11 cellular contexts compared by ENCODE assay signal in the genomic region with DNA sequence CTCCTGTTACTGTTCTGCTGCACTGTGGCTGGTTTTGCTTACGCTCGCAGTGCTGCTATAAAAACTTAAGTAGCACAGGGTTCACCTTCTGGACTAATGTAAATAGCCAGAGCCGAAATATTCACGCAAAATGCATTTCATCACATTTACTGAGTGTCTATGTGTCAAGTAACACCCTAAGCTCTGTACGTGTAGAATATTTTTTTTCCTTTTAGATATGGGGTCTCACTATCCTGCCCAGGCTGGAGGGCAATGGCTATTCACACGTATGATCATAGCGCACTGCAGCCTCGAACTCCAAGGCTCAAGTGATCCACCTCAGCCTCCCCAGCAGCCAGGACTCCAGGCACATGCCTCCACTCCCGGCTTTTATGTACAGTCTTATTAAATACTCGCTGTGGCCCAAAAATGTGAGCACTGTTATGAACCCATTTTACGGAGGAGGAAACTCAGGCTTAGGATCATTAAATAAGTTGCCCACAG.
DNase-seq lines count a peak whose midpoint lies in the region; ATAC-seq and TF ChIP-seq lines count a peak whose summit lies in the region.
"Had no signal": no experiment of that assay in that cellular context is flagged by ENCODE, and none has a peak within 500 bp of the region (broad histone marks: within the 10 kb centered on the region; RNA-seq: fewer than 3 reads in every experiment).

No MANE protein-coding gene starts in this region.

- H3K4me2 ChIP-seq in hepatocyte = peak overlapping the region; percentile 79

- H3K4me3 ChIP-seq in hepatocyte = no peak overlapping the region
- H3K4me3 ChIP-seq in stomach = peak overlapping the region; percentile 22 to 38 (median 28)
- H3K4me3 ChIP-seq in gastroesophageal sphincter = peak overlapping the region in 1 of 2 donors; percentile 41
- H3K4me3 ChIP-seq: thyroid gland had no signal

- peaks cover 52% of the 10 kb centered on the region for H3K27me3 Mint-ChIP-seq in activated T-cell treated with anti-CD3 and anti-CD28 coated beads, Interleukin-2, amount 50 U/mL, for 24 hours
- peaks cover 2% of the 10 kb centered on the region for H3K27me3 Mint-ChIP-seq in activated naive CD8-positive, alpha-beta T cell

- no peaks in the 10 kb centered on the region for H3K36me3 ChIP-seq in hepatocyte (replicated peaks; ENCODE audit: insufficient read depth, low read depth)
- H3K36me3 ChIP-seq in stomach = peaks cover 0 to 14% (median 0%) of the 10 kb centered on the region in 4 donors
- peaks cover 0 to 18% of the 10 kb centered on the region in 2 donors for H3K36me3 ChIP-seq in gastroesophageal sphincter
- H3K36me3 ChIP-seq: colonic mucosa, thyroid gland had no signal

- no peak for DNase-seq in activated T-cell treated with anti-CD3 and anti-CD28 coated beads, Interleukin-2, amount 50 U/mL, for 24 hours
- no peak for DNase-seq in activated T-cell treated with anti-CD3 and anti-CD28 coated beads, Interleukin-2, amount 50 U/mL, for 1 hour
- no peak for DNase-seq in hepatocyte (ENCODE audit: low spot score)
- DNase-seq in stomach = no peak
- no peak for DNase-seq in NCI-H2107 (lab: John Stamatoyannopoulos, UW)
- no peak for DNase-seq in RKO (ENCODE audit: low spot score)
- DNase-seq: colonic mucosa, NCI-H1417 treated with DMSO at 0.1 percent for 48 hours had no signal

- H3K27ac ChIP-seq in hepatocyte = no peak overlapping the region
- no peak overlapping the region for H3K27ac ChIP-seq in stomach
- no peak overlapping the region for H3K27ac ChIP-seq in gastroesophageal sphincter
- H3K27ac ChIP-seq: colonic mucosa, thyroid gland had no signal

- H3K27me3 ChIP-seq in hepatocyte (peaks cover 4% of the 10 kb centered on the region), stomach (peaks cover 0 to 33% (median 18%) of the 10 kb centered on the region in 3 donors), gastroesophageal sphincter (no peaks in the 10 kb centered on the region)
- H3K27me3 ChIP-seq: colonic mucosa, thyroid gland had no signal

- 71% methylated on average over 11 of the region's 11 CpGs for WGBS in hepatocyte (ENCODE audit: low lambda C conversion rate, missing lambda C conversion rate)
- whole genome bisulfite sequencing in stomach, 5 donors = 59 to 68% (median 64%) methylated on average over 11 of the region's 11 CpGs
- 6 to 57% methylated on average over 5 to 11 of the region's 11 CpGs for WGBS in gastroesophageal sphincter (ENCODE audit: low coverage in 1 of 2), 2 donors

- ATAC-seq in gastroesophageal sphincter = no peak

- no peaks in the 10 kb centered on the region for H3K9me3 ChIP-seq in hepatocyte (ENCODE audit: low read depth)
- no peaks in the 10 kb centered on the region for H3K9me3 ChIP-seq in stomach
- H3K9me3 ChIP-seq in gastroesophageal sphincter = no peaks in the 10 kb centered on the region
- H3K9me3 ChIP-seq: colonic mucosa, thyroid gland had no signal

- peaks cover 14% of the 10 kb centered on the region for H3K4me1 Mint-ChIP-seq in activated T-cell treated with anti-CD3 and anti-CD28 coated beads, Interleukin-2, amount 50 U/mL, for 24 hours (ENCODE audit: low read depth)
- H3K4me1 Mint-ChIP-seq in activated naive CD8-positive, alpha-beta T cell (ENCODE audit: low read depth) = peaks cover 13% of the 10 kb centered on the region

- TF ChIP-seq POLR2A in stomach (IDR thresholded peaks at IDR 0.05) = no peak
- TF ChIP-seq POLR2A in gastroesophageal sphincter (IDR thresholded peaks at IDR 0.05) = no peak

- no peak for TF ChIP-seq EP300 in stomach (IDR thresholded peaks at IDR 0.05)
- no peak for TF ChIP-seq EP300 in gastroesophageal sphincter (IDR thresholded peaks at IDR 0.05)

- no peaks in the 10 kb centered on the region for H4K20me1 ChIP-seq in hepatocyte (ENCODE audit: insufficient read depth, poor library complexity, severe bottlenecking)

- no peak overlapping the region for H3K27ac Mint-ChIP-seq in activated T-cell treated with anti-CD3 and anti-CD28 coated beads, Interleukin-2, amount 50 U/mL, for 24 hours
- H3K27ac Mint-ChIP-seq in activated naive CD8-positive, alpha-beta T cell = no peak overlapping the region

- H3K4me3 Mint-ChIP-seq in activated T-cell treated with anti-CD3 and anti-CD28 coated beads, Interleukin-2, amount 50 U/mL, for 24 hours = peak overlapping the region; percentile 69
- peak overlapping the region; percentile 79 for H3K4me3 Mint-ChIP-seq in activated naive CD8-positive, alpha-beta T cell

- no peaks in the 10 kb centered on the region for H3K79me2 ChIP-seq in hepatocyte

- intact Hi-C loops in stomach (cut with DNase I; ENCODE audit: low total_unique reads) = no loop called here

- no peaks in the 10 kb centered on the region for H3K9me3 Mint-ChIP-seq in activated T-cell treated with anti-CD3 and anti-CD28 coated beads, Interleukin-2, amount 50 U/mL, for 24 hours
- no peaks in the 10 kb centered on the region for H3K9me3 Mint-ChIP-seq in activated naive CD8-positive, alpha-beta T cell (ENCODE audit: low read depth)

- peaks cover 8% of the 10 kb centered on the region for H3K4me1 ChIP-seq in hepatocyte (ENCODE audit: insufficient read depth)
- H3K4me1 ChIP-seq in stomach = peaks cover 11 to 17% (median 16%) of the 10 kb centered on the region in 4 donors
- H3K4me1 ChIP-seq in gastroesophageal sphincter = peaks cover 0 to 16% (median 11%) of the 10 kb centered on the region in 3 donors
- H3K4me1 ChIP-seq: colonic mucosa had no signal

- no peak for TF ChIP-seq CTCF in hepatocyte (IDR thresholded peaks at IDR 0.05; ENCODE audit: poor library complexity)
- no peak for TF ChIP-seq CTCF in stomach (IDR thresholded peaks at IDR 0.05)
- no peak for TF ChIP-seq CTCF in gastroesophageal sphincter (IDR thresholded peaks at IDR 0.05)

- H3K9me2 ChIP-seq in hepatocyte (replicated peaks; ENCODE audit: insufficient read depth) = no peaks in the 10 kb centered on the region

- H2AFZ ChIP-seq in hepatocyte = no peak overlapping the region

- peaks cover 12% of the 10 kb centered on the region for H3K36me3 Mint-ChIP-seq in activated T-cell treated with anti-CD3 and anti-CD28 coated beads, Interleukin-2, amount 50 U/mL, for 24 hours (ENCODE audit: low read depth)
- H3K36me3 Mint-ChIP-seq in activated naive CD8-positive, alpha-beta T cell = no peaks in the 10 kb centered on the region
